In genomic region chr10:103678104-103678526, GRCh38 we compare ENCODE assay signal across 9 cellular contexts.
DNase-seq lines count a peak whose midpoint lies in the region; TF ChIP-seq lines count a peak whose summit lies in the region.
"Had no signal": no experiment of that assay in that cellular context is flagged by ENCODE, and none has a peak within 500 bp of the region (broad histone marks: within the 10 kb centered on the region; RNA-seq: fewer than 3 reads in every experiment).

No MANE protein-coding gene starts in this region.

- no TSS peak for BruUV-seq in OCI-LY7 (replicated peaks; lab: Mats Ljungman, UMichigan)
- no TSS peak for BruUV-seq in Calu3 (replicated peaks; lab: Mats Ljungman, UMichigan)

- peak overlapping the region; percentile 74 for H3K4me2 ChIP-seq in OCI-LY7 (ENCODE audit: low read length)

- intact Hi-C loops in OCI-LY7 (cut with micrococcal nuclease; ENCODE audit: unreplicated experiment) (no loop called here), transverse colon (cut with DNase I; ENCODE audit: low total_unique reads) (no loop called here), Calu3 (cut with micrococcal nuclease; ENCODE audit: unreplicated experiment) (no loop called here)

- no peaks in the 10 kb centered on the region for H3K9me3 Mint-ChIP-seq in HFFc6
- H3K9me3 Mint-ChIP-seq in Calu3 (ENCODE audit: low read depth, unreplicated experiment): no peaks in the 10 kb centered on the region

- H3K27ac ChIP-seq in OCI-LY7 (ENCODE audit: low read depth, low read length, poor library complexity, severe bottlenecking): peak overlapping the region; percentile 45
- H3K27ac ChIP-seq in transverse colon: peak overlapping the region; percentile 82 to 91 (median 83)
- H3K27ac ChIP-seq: VCaP had no signal

- H3K36me3 ChIP-seq in OCI-LY7 (ENCODE audit: insufficient read depth, low read length): no peaks in the 10 kb centered on the region
- H3K36me3 ChIP-seq in transverse colon: no peaks in the 10 kb centered on the region

- in situ Hi-C loops in transverse colon (cut with MboI; ENCODE audit: low pct_ligation_motif_present in 1 of 4, low pct_unique_long_range_greater_than_20kb in 1 of 4, low sequenced_read_pairs in 3 of 4): loop anchor here in 1 of 4 donors (25.0 kb wide), 1 partner anchor 266 kb away; no protein-coding TSS in a partner anchor

- H3K27me3 ChIP-seq in transverse colon: no peaks in the 10 kb centered on the region

- H3K4me1 ChIP-seq in OCI-LY7 (ENCODE audit: insufficient read depth, low read length, poor library complexity, severe bottlenecking) (peaks cover 36% of the 10 kb centered on the region), transverse colon (peaks cover 11 to 30% (median 15%) of the 10 kb centered on the region in 4 donors)

- no peak for TF ChIP-seq CTCF in GM12864 (IDR thresholded peaks at IDR 0.05; ENCODE audit: low read depth, low read length, missing control alignments)
- TF ChIP-seq CTCF in HFFc6 (IDR thresholded peaks at IDR 0.05): no peak
- TF ChIP-seq CTCF in OCI-LY7 (conservative IDR thresholded peaks at IDR 0.05; ENCODE audit: low read length): no peak
- TF ChIP-seq CTCF in transverse colon (IDR thresholded peaks at IDR 0.05): no peak
- TF ChIP-seq CTCF in Calu3 (IDR thresholded peaks at IDR 0.05; ENCODE audit: unreplicated experiment): no peak

- H3K4me3 Mint-ChIP-seq in HFFc6: peak overlapping the region; percentile 91
- no peak overlapping the region for H3K4me3 Mint-ChIP-seq in Calu3 (ENCODE audit: low read depth, unreplicated experiment)

- H3K27ac Mint-ChIP-seq in HFFc6 (peak overlapping the region; percentile 99), Calu3 (ENCODE audit: unreplicated experiment) (no peak overlapping the region)

- peak; percentile 42 for TF ChIP-seq POLR2A in transverse colon (IDR thresholded peaks at IDR 0.05)

- H3K9me3 ChIP-seq in OCI-LY7 (ENCODE audit: low read length) (no peaks in the 10 kb centered on the region), transverse colon (no peaks in the 10 kb centered on the region)

- WGBS in transverse colon (ENCODE audit: low coverage in 1 of 2), 2 donors: 58 to 60% methylated on average over 5 to 16 of the region's 16 CpGs

- no peaks in the 10 kb centered on the region for H3K36me3 Mint-ChIP-seq in HFFc6 (ENCODE audit: low read depth)
- H3K36me3 Mint-ChIP-seq in Calu3 (ENCODE audit: insufficient read depth, unreplicated experiment): no peaks in the 10 kb centered on the region

- H4K20me1 ChIP-seq in OCI-LY7 (ENCODE audit: insufficient read depth, low read length): no peaks in the 10 kb centered on the region

- DNase-seq in GM12864 (ENCODE audit: low read depth): peak; percentile 77
- DNase-seq in HFFc6: peak; percentile 95
- peak; percentile 95 for DNase-seq in OCI-LY7 (ENCODE audit: low spot score)
- DNase-seq in activated gamma-delta T cell treated with anti-CD3 and anti-CD28 coated beads, Interleukin-2, amount 50 U/mL, for 16 hours (ENCODE audit: low read depth): peak; percentile 67
- DNase-seq in globus pallidus (ENCODE audit: low spot score): peak; percentile 89
- peak; percentile 89 for DNase-seq in pons (ENCODE audit: low spot score)
- DNase-seq in transverse colon: peak; percentile 87
- no peak for DNase-seq in Calu3

- H3K9me2 ChIP-seq in OCI-LY7 (ENCODE audit: insufficient read depth, low read length): no peaks in the 10 kb centered on the region

- no peak for TF ChIP-seq EP300 in transverse colon (IDR thresholded peaks at IDR 0.05; ENCODE audit: low read depth)

- POLR2A ChIA-PET in OCI-LY7 (lab: Charles Lee): interaction anchor here (0.6 to 1.2 kb wide), 3 partner anchors 12 to 1002 kb away, joined by 3 to 6 read pairs (median 5); no protein-coding TSS in a partner anchor

- H3K4me3 ChIP-seq in GM12864 (ENCODE audit: low read depth, low read length): peak overlapping the region; percentile 48
- peak overlapping the region; percentile 63 for H3K4me3 ChIP-seq in OCI-LY7 (ENCODE audit: low read depth, low read length, poor library complexity, severe bottlenecking)
- peak overlapping the region; percentile 3 to 31 (median 13) for H3K4me3 ChIP-seq in transverse colon

- H3K4me1 Mint-ChIP-seq in HFFc6 (ENCODE audit: low read depth) (peaks cover 66% of the 10 kb centered on the region), Calu3 (ENCODE audit: low read depth, unreplicated experiment) (no peaks in the 10 kb centered on the region)

- CTCF ChIA-PET in OCI-LY7 (lab: Charles Lee; ENCODE audit: unreplicated experiment): interaction anchor here (0.6 to 1.3 kb wide), 5 partner anchors 10 to 72 kb away, joined by 3 to 5 read pairs (median 3); no protein-coding TSS in a partner anchor
- CTCF ChIA-PET in Calu3 (lab: Charles Lee): no interaction called here

- H2AFZ ChIP-seq in OCI-LY7 (ENCODE audit: low read length): peak overlapping the region; percentile 44

- no peaks in the 10 kb centered on the region for H3K79me2 ChIP-seq in OCI-LY7 (ENCODE audit: insufficient read depth, low read depth, low read length)

- peaks cover 2% of the 10 kb centered on the region for H3K27me3 Mint-ChIP-seq in HFFc6 (ENCODE audit: insufficient read depth)
- H3K27me3 Mint-ChIP-seq in Calu3 (ENCODE audit: unreplicated experiment): no peaks in the 10 kb centered on the region

Comparison
In these comparisons a context has a peak if more than half of its experiments do, and no peak if none do; other contexts are left out.
1. H3K4me3 ChIP-seq: peak in every context shown above with its lines; median percentile 63 in OCI-LY7; 48 in GM12864; 13 in transverse colon.